In genomic region chr7:17103170-17103569, GRCh38 we compare ENCODE assay signal across 29 cellular contexts.
"Had no signal": no experiment of that assay in that cellular context is flagged by ENCODE, and none has a peak within 500 bp of the region (broad histone marks: within the 10 kb centered on the region; RNA-seq: fewer than 3 reads in every experiment).

No MANE protein-coding gene starts in this region.

- FAIRE-seq: endothelial cell of umbilical vein, keratinocyte had no signal

- DNase-seq: colonic mucosa; effector CD8-positive, alpha-beta T cell; foreskin keratinocyte; glutamatergic neuron; heart right ventricle; hippocampal formation; left ventricle myocardium superior; lower lobe of right lung; naive thymus-derived CD8-positive, alpha-beta T cell; nephron progenitor cell; nucleus accumbens; ovary; posterior cingulate gyrus; psoas muscle; right cardiac atrium; spleen; stimulated activated CD4-positive, alpha-beta T cell treated with anti-CD3 and anti-CD28 coated beads, Interleukin-4, amount 100 ng/mL, for 4 hours; stimulated activated naive CD8-positive, alpha-beta T cell treated with anti-CD3 and anti-CD28 coated beads, Interleukin-15, Interleukin-2, amounts not matched to agents 100 U/mL and 50 U/mL, for 24 hours; substantia nigra; testis; tibial artery had no signal

- H3K36me3 Mint-ChIP-seq: naive thymus-derived CD8-positive, alpha-beta T cell; stimulated activated memory B cell treated with anti-CD40 and anti-IgM and Interleukin-4, amounts not matched to agents 10 μg/mL and 1 μg/mL and 100 μg/mL, for 72 hours; type B pancreatic cell had no signal

- H3K9me3 Mint-ChIP-seq: nephron progenitor cell had no signal

- H3K4me1 ChIP-seq: colonic mucosa, gastroesophageal sphincter, psoas muscle, spleen, testis had no signal

- H3K4me3 Mint-ChIP-seq: dendritic cell treated with granulocyte-macrophage colony-stimulating factor and Interleukin-4, amounts not matched to agents 40 ng/mL and 50 ng/mL, for 4 days; naive thymus-derived CD8-positive, alpha-beta T cell; nephron progenitor cell; stimulated activated memory B cell treated with anti-CD40 and anti-IgM and Interleukin-4, amounts not matched to agents 10 μg/mL and 1 μg/mL and 100 μg/mL, for 72 hours; type B pancreatic cell had no signal

- H3K36me3 ChIP-seq: colonic mucosa, esophagus muscularis mucosa, gastroesophageal sphincter, heart right ventricle, lower lobe of right lung, ovary, spleen, tibial artery had no signal

- H3K4me1 Mint-ChIP-seq: naive thymus-derived CD8-positive, alpha-beta T cell had no signal

- H3K4me3 ChIP-seq: colonic mucosa, esophagus muscularis mucosa, gastroesophageal sphincter, heart right ventricle, lower lobe of right lung, ovary, psoas muscle, skin epidermis, spleen, testis, tibial artery had no signal

- H3K27ac Mint-ChIP-seq: dendritic cell treated with granulocyte-macrophage colony-stimulating factor and Interleukin-4, amounts not matched to agents 40 ng/mL and 50 ng/mL, for 4 days; naive thymus-derived CD8-positive, alpha-beta T cell; nephron progenitor cell; stimulated activated memory B cell treated with anti-CD40 and anti-IgM and Interleukin-4, amounts not matched to agents 10 μg/mL and 1 μg/mL and 100 μg/mL, for 72 hours; type B pancreatic cell had no signal

- H3K27ac ChIP-seq: colonic mucosa, esophagus muscularis mucosa, foreskin keratinocyte, gastroesophageal sphincter, heart right ventricle, lower lobe of right lung, ovary, psoas muscle, skin epidermis, spleen, testis, tibial artery had no signal

- H3K27me3 ChIP-seq: colonic mucosa, esophagus muscularis mucosa, foreskin keratinocyte, gastroesophageal sphincter, heart right ventricle, ovary, spleen, testis, tibial artery had no signal

- H3K9me3 ChIP-seq: colonic mucosa, esophagus muscularis mucosa, gastroesophageal sphincter, lower lobe of right lung, ovary, psoas muscle, testis, tibial artery had no signal

- ATAC-seq: foreskin keratinocyte; gastroesophageal sphincter; heart right ventricle; left ventricle myocardium superior; lower lobe of right lung; naive thymus-derived CD8-positive, alpha-beta T cell; psoas muscle; right cardiac atrium; stimulated activated memory B cell treated with anti-CD40 and anti-IgM and Interleukin-4, amounts not matched to agents 10 μg/mL and 1 μg/mL and 100 μg/mL, for 72 hours; stimulated activated naive CD8-positive, alpha-beta T cell treated with anti-CD3 and anti-CD28 coated beads, Interleukin-15, Interleukin-2, amounts not matched to agents 100 U/mL and 50 U/mL, for 24 hours had no signal

- H3K27me3 Mint-ChIP-seq: dendritic cell treated with granulocyte-macrophage colony-stimulating factor and Interleukin-4, amounts not matched to agents 40 ng/mL and 50 ng/mL, for 4 days; naive thymus-derived CD8-positive, alpha-beta T cell; stimulated activated memory B cell treated with anti-CD40 and anti-IgM and Interleukin-4, amounts not matched to agents 10 μg/mL and 1 μg/mL and 100 μg/mL, for 72 hours; type B pancreatic cell had no signal
